In the genomic region with DNA sequence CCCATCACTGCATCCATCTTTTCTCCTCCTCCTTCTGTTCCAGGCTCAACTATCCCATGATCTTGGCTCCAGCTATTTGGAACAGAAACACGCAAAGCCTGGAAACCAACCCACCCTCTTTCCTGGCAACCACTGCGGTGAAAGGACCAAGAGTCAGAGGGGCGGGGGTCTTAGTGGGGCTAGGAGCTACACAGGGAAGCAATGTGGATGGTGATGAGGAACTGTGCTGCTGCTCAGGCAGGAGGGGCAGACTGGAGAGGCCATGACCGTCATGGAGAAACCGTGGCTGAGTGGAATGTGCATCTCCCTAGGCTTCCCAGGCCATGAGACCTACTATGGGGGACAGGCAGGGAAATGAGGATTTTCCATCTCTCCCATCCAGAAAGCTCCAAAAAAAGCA, we compare ENCODE assay signal across 10 cellular contexts. TPM values are rescaled to one million over a fixed set of nuclear protein-coding genes. Genes with fewer than 3 reads are reported as not detected.
A peak's percentile ranks its signal among the peaks of the same experiment; 100 is the strongest.
DNase-seq lines count a peak whose midpoint lies in the region; ATAC-seq and TF ChIP-seq lines count a peak whose summit lies in the region.
"Had no signal": no experiment of that assay in that cellular context is flagged by ENCODE, and none has a peak within 500 bp of the region (broad histone marks: within the 10 kb centered on the region; RNA-seq: fewer than 3 reads in every experiment).

No MANE protein-coding gene starts in this region.

- TF ChIP-seq CTCF in right atrium auricular region (IDR thresholded peaks at IDR 0.05) (no peak), omental fat pad (IDR thresholded peaks at IDR 0.05) (no peak)

- peak overlapping the region; percentile 73 to 92 (median 82) for H3K4me2 ChIP-seq in BLaER1 treated with 17β-estradiol and CSF1 and Interleukin-3, amounts not matched to agents 10 nM and 100 nM

- H4K20me1 ChIP-seq in BLaER1 treated with 17β-estradiol and CSF1 and Interleukin-3, amounts not matched to agents 10 nM and 100 nM = peaks cover 0 to 44% (median 10%) of the 10 kb centered on the region in 11 experiments; a peak in 8 of 22 replicates

- ATAC-seq in activated T-helper 17 cell treated with anti-CD3 and anti-CD28 coated beads, Interleukin-2, amount 50 U/mL, for 72 hours (replicated peaks) = no peak
- ATAC-seq in HG02678 (IDR thresholded peaks at IDR 0.05; ENCODE audit: unreplicated experiment) (no peak), GM18861 (IDR thresholded peaks at IDR 0.05; ENCODE audit: unreplicated experiment) (no peak), GM18907 (IDR thresholded peaks at IDR 0.05; ENCODE audit: unreplicated experiment) (no peak), omental fat pad (ENCODE audit: low FRiP score) (no peak)

- peaks cover 33% of the 10 kb centered on the region for H3K4me1 Mint-ChIP-seq in activated T-helper 17 cell treated with anti-CD3 and anti-CD28 coated beads, Interleukin-2, amount 50 U/mL, for 72 hours
- H3K4me1 Mint-ChIP-seq: activated B cell treated with CpG ODN at 0.5 μM for 24 hours had no signal

- no peaks in the 10 kb centered on the region for H3K9me3 ChIP-seq in BLaER1 treated with 17β-estradiol and CSF1 and Interleukin-3, amounts not matched to agents 10 nM and 100 nM (replicated peaks in 1 of 11)
- no peaks in the 10 kb centered on the region for H3K9me3 ChIP-seq in right atrium auricular region
- no peaks in the 10 kb centered on the region for H3K9me3 ChIP-seq in skeletal muscle tissue (ENCODE audit: control insufficient read depth in 3 of 3, low read length in 3 of 3)

- DNase-seq in right atrium auricular region (ENCODE audit: low spot score) = no peak
- DNase-seq in omental fat pad (ENCODE audit: low spot score) = no peak
- DNase-seq: activated B cell treated with CpG ODN at 0.5 μM for 24 hours; activated naive CD4-positive, alpha-beta T cell treated with anti-CD3 and anti-CD28 coated beads, Interleukin-2, amount 50 U/mL, for 16 hours had no signal

- H3K27me3 ChIP-seq in BLaER1 treated with 17β-estradiol and CSF1 and Interleukin-3, amounts not matched to agents 10 nM and 100 nM = no peaks in the 10 kb centered on the region
- no peaks in the 10 kb centered on the region for H3K27me3 ChIP-seq in right atrium auricular region
- no peaks in the 10 kb centered on the region for H3K27me3 ChIP-seq in skeletal muscle tissue (ENCODE audit: control insufficient read depth in 3 of 3, insufficient read depth in 3 of 3, low read length in 3 of 3)

- peak overlapping the region; percentile 65 for H3K27ac Mint-ChIP-seq in activated T-helper 17 cell treated with anti-CD3 and anti-CD28 coated beads, Interleukin-2, amount 50 U/mL, for 72 hours
- H3K27ac Mint-ChIP-seq: activated B cell treated with CpG ODN at 0.5 μM for 24 hours had no signal

- H3K36me3 ChIP-seq in BLaER1 treated with 17β-estradiol and CSF1 and Interleukin-3, amounts not matched to agents 10 nM and 100 nM = peaks cover 68 to 97% (median 89%) of the 10 kb centered on the region in 11 experiments
- H3K36me3 ChIP-seq in right atrium auricular region (peaks cover 77% of the 10 kb centered on the region), skeletal muscle tissue (ENCODE audit: control insufficient read depth in 3 of 3, insufficient read depth in 3 of 3, low read length in 3 of 3) (peaks cover 73 to 81% (median 79%) of the 10 kb centered on the region in 3 donors)

- H3K4me1 ChIP-seq in BLaER1 treated with 17β-estradiol and CSF1 and Interleukin-3, amounts not matched to agents 10 nM and 100 nM = peaks cover 25 to 74% (median 46%) of the 10 kb centered on the region in 10 experiments
- H3K4me1 ChIP-seq in right atrium auricular region = peaks cover 0 to 44% of the 10 kb centered on the region in 2 donors
- peaks cover 29 to 58% (median 39%) of the 10 kb centered on the region in 3 donors for H3K4me1 ChIP-seq in skeletal muscle tissue (ENCODE audit: control insufficient read depth in 3 of 3, insufficient read depth in 3 of 3, low read length in 3 of 3)

- no peaks in the 10 kb centered on the region for H3K9me3 Mint-ChIP-seq in activated T-helper 17 cell treated with anti-CD3 and anti-CD28 coated beads, Interleukin-2, amount 50 U/mL, for 72 hours
- H3K9me3 Mint-ChIP-seq: activated B cell treated with CpG ODN at 0.5 μM for 24 hours had no signal

- peak overlapping the region in 2 of 10 experiments; percentile 0 to 14; a peak in 1 of 20 replicates for H3K4me3 ChIP-seq in BLaER1 treated with 17β-estradiol and CSF1 and Interleukin-3, amounts not matched to agents 10 nM and 100 nM
- H3K4me3 ChIP-seq in right atrium auricular region = no peak overlapping the region
- H3K4me3 ChIP-seq in skeletal muscle tissue (ENCODE audit: low read length in 3 of 3) = peak overlapping the region in 1 of 3 donors; percentile 52

- H3K4me3 Mint-ChIP-seq in activated T-helper 17 cell treated with anti-CD3 and anti-CD28 coated beads, Interleukin-2, amount 50 U/mL, for 72 hours = no peak overlapping the region
- H3K4me3 Mint-ChIP-seq: activated B cell treated with CpG ODN at 0.5 μM for 24 hours had no signal

- H3K9ac ChIP-seq in BLaER1 treated with 17β-estradiol and CSF1 and Interleukin-3, amounts not matched to agents 10 nM and 100 nM = peak overlapping the region in 8 of 11 experiments; percentile 13 to 47 (median 30); a peak in 11 of 22 replicates
- H3K9ac ChIP-seq in skeletal muscle tissue (ENCODE audit: low read depth in 1 of 3, low read length in 3 of 3) = peak overlapping the region in 1 of 3 donors; percentile 60

- no peaks in the 10 kb centered on the region for H3K27me3 Mint-ChIP-seq in activated T-helper 17 cell treated with anti-CD3 and anti-CD28 coated beads, Interleukin-2, amount 50 U/mL, for 72 hours
- H3K27me3 Mint-ChIP-seq: activated B cell treated with CpG ODN at 0.5 μM for 24 hours had no signal

- peaks cover 100% of the 10 kb centered on the region for H3K36me3 Mint-ChIP-seq in activated T-helper 17 cell treated with anti-CD3 and anti-CD28 coated beads, Interleukin-2, amount 50 U/mL, for 72 hours (ENCODE audit: low read depth)

- peak overlapping the region in 10 of 11 experiments; percentile 30 to 61 (median 54); a peak in 20 of 22 replicates for H3K27ac ChIP-seq in BLaER1 treated with 17β-estradiol and CSF1 and Interleukin-3, amounts not matched to agents 10 nM and 100 nM
- peak overlapping the region; percentile 85 to 86 for H3K27ac ChIP-seq in right atrium auricular region
- H3K27ac ChIP-seq in skeletal muscle tissue (ENCODE audit: low read depth, low read length) = peak overlapping the region; percentile 76

RNA-seq across cellular contexts. Expression of a gene that starts 25.6 kb away (rescaled TPM):
- not detected for total RNA-seq in activated T-helper 17 cell treated with anti-CD3 and anti-CD28 coated beads, Interleukin-2, amount 50 U/mL, for 72 hours
- total RNA-seq in right atrium auricular region (10 to 100 TPM; 25.5 to 36.3 TPM), skeletal muscle tissue (36.5 TPM), omental fat pad (100 to 1,000 TPM in 1 of 4 donors, 10 to 100 TPM in 3; 18.0 to 116 (median 20.8) TPM)
- total RNA-seq: activated B cell treated with CpG ODN at 0.5 μM for 24 hours had no signal

RNA-seq across cellular contexts. Expression of a gene that starts 47.2 kb away (rescaled TPM):
- total RNA-seq in activated T-helper 17 cell treated with anti-CD3 and anti-CD28 coated beads, Interleukin-2, amount 50 U/mL, for 72 hours = 100 to 1,000 TPM; 184 to 275 TPM
- total RNA-seq in right atrium auricular region = 100 to 1,000 TPM; 224 to 266 TPM
- 29.7 TPM for total RNA-seq in skeletal muscle tissue
- total RNA-seq in omental fat pad = 100 to 1,000 TPM; 103 to 148 (median 121) TPM

Comparison
In these comparisons a context has a peak if more than half of its experiments do, and no peak if none do; other contexts are left out.
1. RNA of a gene that starts 25.6 kb away (total RNA-seq): 36.5 TPM in skeletal muscle tissue (single experiment), 25.5 to 36.3 TPM in right atrium auricular region and 18.0 to 116 TPM in omental fat pad; not detected in activated T-helper 17 cell treated with anti-CD3 and anti-CD28 coated beads, Interleukin-2, amount 50 U/mL, for 72 hours; every median in the first group is over 10 times any median in the second.
2. Peak in every context shown above with its lines, with median percentiles within 50 percentile points of each other: H3K27ac ChIP-seq.